In the genomic region with DNA sequence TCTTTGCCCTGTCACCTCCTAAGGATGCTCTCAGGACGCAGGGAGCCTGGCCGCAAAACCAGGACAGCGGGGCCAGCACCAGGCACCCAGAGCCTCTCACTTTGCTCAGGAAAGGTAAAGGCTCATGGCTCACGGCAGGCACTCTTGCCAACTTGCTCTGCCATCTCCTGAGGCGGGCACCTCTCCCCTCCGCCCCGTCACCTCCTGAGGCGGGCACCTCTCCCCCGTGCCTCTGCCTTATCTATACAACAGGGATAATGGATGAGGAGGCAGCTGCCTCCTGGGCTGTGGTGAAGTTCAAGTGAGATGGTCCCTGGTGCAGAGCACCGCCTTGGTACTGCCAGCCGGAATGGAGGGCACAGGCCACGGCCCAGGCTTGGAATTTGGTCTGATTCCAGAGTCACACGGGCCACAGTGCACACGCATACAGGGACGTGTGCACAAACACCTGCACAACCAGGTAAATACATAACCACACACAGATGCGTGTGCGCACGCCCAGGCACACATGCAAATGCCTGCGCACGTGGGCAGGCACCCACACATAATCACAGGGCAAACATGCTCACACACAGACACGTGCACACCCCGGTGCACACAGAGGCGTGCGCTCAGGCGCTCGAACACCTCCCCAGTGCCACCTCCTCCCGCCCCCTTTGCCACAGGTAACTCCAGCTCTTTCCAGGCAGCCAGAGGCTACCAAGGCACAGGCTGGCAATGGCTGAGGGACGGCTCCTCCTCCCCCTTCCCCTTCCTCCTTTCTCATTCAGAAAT, we compare ENCODE assay signal across 11 cellular contexts. TPM values are rescaled to one million over a fixed set of nuclear protein-coding genes. Genes with fewer than 3 reads are reported as not detected.
A peak's percentile ranks its signal among the peaks of the same experiment; 100 is the strongest.
DNase-seq lines count a peak whose midpoint lies in the region; ATAC-seq and TF ChIP-seq lines count a peak whose summit lies in the region.
"Had no signal": no experiment of that assay in that cellular context is flagged by ENCODE, and none has a peak within 500 bp of the region (broad histone marks: within the 10 kb centered on the region; RNA-seq: fewer than 3 reads in every experiment).

No MANE protein-coding gene starts in this region.

- H3K4me3 ChIP-seq in AG04450 (ENCODE audit: low read depth, low read length) (no peak overlapping the region), mucosa of descending colon (no peak overlapping the region)
- no peak overlapping the region for H3K4me3 ChIP-seq in CD8-positive, alpha-beta memory T cell (ENCODE audit: low read length)
- H3K4me3 ChIP-seq in effector memory CD4-positive, alpha-beta T cell (ENCODE audit: insufficient read depth, low read depth, low read length, poor library complexity, severe bottlenecking): no peak overlapping the region
- H3K4me3 ChIP-seq: gastrocnemius medialis, PC-9 had no signal

- H3K36me3 ChIP-seq in CD8-positive, alpha-beta memory T cell (ENCODE audit: insufficient read depth, low read length): no peaks in the 10 kb centered on the region
- H3K36me3 ChIP-seq in mucosa of descending colon (ENCODE audit: low read depth): no peaks in the 10 kb centered on the region
- H3K36me3 ChIP-seq in effector memory CD4-positive, alpha-beta T cell (ENCODE audit: control insufficient read depth, insufficient read depth, low read length): peaks cover 17% of the 10 kb centered on the region
- H3K36me3 ChIP-seq: gastrocnemius medialis had no signal

- peak overlapping the region in 6 of 8 donors; percentile 7 to 77 (median 42) for H3K27ac Mint-ChIP-seq in CD8-positive, alpha-beta memory T cell
- peak overlapping the region; percentile 61 to 79 for H3K27ac Mint-ChIP-seq in T-cell

- CTCF ChIA-PET in AG04450 (lab: Charles Lee): no interaction called here
- CTCF ChIA-PET in CD8-positive, alpha-beta memory T cell (lab: Charles Lee): interaction anchor here (2.5 to 2.6 kb wide), 2 partner anchors 8 to 44 kb away, joined by 12 to 15 read pairs; no protein-coding TSS in a partner anchor
- CTCF ChIA-PET in T-cell (lab: Charles Lee): no interaction called here

- peaks cover 0 to 20% (median 0%) of the 10 kb centered on the region in 3 donors for H3K36me3 Mint-ChIP-seq in CD8-positive, alpha-beta memory T cell
- no peaks in the 10 kb centered on the region for H3K36me3 Mint-ChIP-seq in T-cell

- H3K4me1 ChIP-seq in CD8-positive, alpha-beta memory T cell (ENCODE audit: insufficient read depth, low read length): peaks cover 19% of the 10 kb centered on the region
- peaks cover 72% of the 10 kb centered on the region for H3K4me1 ChIP-seq in mucosa of descending colon (ENCODE audit: low read depth)
- H3K4me1 ChIP-seq in effector memory CD4-positive, alpha-beta T cell (ENCODE audit: control insufficient read depth, insufficient read depth, low read length, poor library complexity, severe bottlenecking): peaks cover 17% of the 10 kb centered on the region
- H3K4me1 ChIP-seq: gastrocnemius medialis had no signal

- ATAC-seq in T-cell (replicated peaks in 1 of 4) (peak in 3 of 4 experiments; percentile 3 to 13 (median 4)), mucosa of descending colon (peak; percentile 5), GM21786 (IDR thresholded peaks at IDR 0.05; ENCODE audit: unreplicated experiment) (no peak), HG03039 (IDR thresholded peaks at IDR 0.05; ENCODE audit: unreplicated experiment) (no peak)
- ATAC-seq: gastrocnemius medialis had no signal

- TF ChIP-seq CTCF in AG04450 (IDR thresholded peaks at IDR 0.05; ENCODE audit: low read depth, low read length) (no peak), mucosa of descending colon (IDR thresholded peaks at IDR 0.05) (no peak)

- peaks cover 20 to 29% (median 22%) of the 10 kb centered on the region in 3 donors for H3K4me1 Mint-ChIP-seq in CD8-positive, alpha-beta memory T cell
- H3K4me1 Mint-ChIP-seq in T-cell: peaks cover 18 to 35% (median 28%) of the 10 kb centered on the region in 3 donors

- H3K9me3 ChIP-seq in AG04450 (ENCODE audit: control insufficient read depth, insufficient read depth, low read length): no peaks in the 10 kb centered on the region; the same call in 1 of the 2 replicates
- H3K9me3 ChIP-seq in CD8-positive, alpha-beta memory T cell (ENCODE audit: low read length): no peaks in the 10 kb centered on the region
- no peaks in the 10 kb centered on the region for H3K9me3 ChIP-seq in mucosa of descending colon
- no peaks in the 10 kb centered on the region for H3K9me3 ChIP-seq in effector memory CD4-positive, alpha-beta T cell (ENCODE audit: control insufficient read depth, low read length)
- H3K9me3 ChIP-seq: gastrocnemius medialis had no signal

- peak overlapping the region in 4 of 7 donors; percentile 29 to 78 (median 47) for H3K4me3 Mint-ChIP-seq in CD8-positive, alpha-beta memory T cell
- H3K4me3 Mint-ChIP-seq in T-cell: peak overlapping the region; percentile 13 to 68 (median 26)

- H3K9me3 Mint-ChIP-seq in CD8-positive, alpha-beta memory T cell: peaks cover 0 to 2% (median 0%) of the 10 kb centered on the region in 5 donors
- no peaks in the 10 kb centered on the region for H3K9me3 Mint-ChIP-seq in T-cell

- H3K27me3 ChIP-seq in AG04450 (ENCODE audit: control insufficient read depth, insufficient read depth, low read length): no peaks in the 10 kb centered on the region
- no peaks in the 10 kb centered on the region for H3K27me3 ChIP-seq in CD8-positive, alpha-beta memory T cell (ENCODE audit: insufficient read depth, low read length, poor library complexity, severe bottlenecking)
- no peaks in the 10 kb centered on the region for H3K27me3 ChIP-seq in effector memory CD4-positive, alpha-beta T cell (replicated peaks; ENCODE audit: control insufficient read depth, insufficient read depth, low read length, poor library complexity, severe bottlenecking)

- DNase-seq in AG04450 (ENCODE audit: low read depth, low spot score): no peak
- DNase-seq in CD8-positive, alpha-beta memory T cell: no peak
- DNase-seq in T-cell: no peak
- peak in 1 of 3 donors; percentile 74 for DNase-seq in mucosa of descending colon
- DNase-seq in effector memory CD4-positive, alpha-beta T cell: no peak
- no peak for DNase-seq in stimulated activated CD4-positive, alpha-beta T cell treated with anti-CD3 and anti-CD28 coated beads, Interleukin-12 subunit alpha, Interleukin-12 subunit beta, amount 100 ng/mL, for 4 hours
- DNase-seq: gastrocnemius medialis, midbrain, PC-9 had no signal

- POLR2A ChIA-PET in AG04450 (lab: Yijun Ruan, JAX): interaction anchor here (0.6 to 1.1 kb wide), 2 partner anchors 45 to 100 kb away, joined by 3 to 9 read pairs; no protein-coding TSS in a partner anchor
- POLR2A ChIA-PET in CD8-positive, alpha-beta memory T cell (lab: Charles Lee): interaction anchor here (1.8 kb wide), 1 partner anchor 82 kb away, joined by 9 read pairs; the partner anchor contains the start of gene EVL
- POLR2A ChIA-PET in T-cell (lab: Charles Lee): interaction anchor here in 1 of 2 donors (1.0 kb wide), 1 partner anchor 745 kb away, joined by 4 read pairs; no protein-coding TSS in a partner anchor

- intact Hi-C loops in mucosa of descending colon (cut with DNase I, micrococcal nuclease): no loop called here

- H3K27ac ChIP-seq in AG04450 (ENCODE audit: low read depth, low read length): peak overlapping the region; percentile 21
- H3K27ac ChIP-seq in CD8-positive, alpha-beta memory T cell (ENCODE audit: low read depth, low read length): no peak overlapping the region
- no peak overlapping the region for H3K27ac ChIP-seq in effector memory CD4-positive, alpha-beta T cell (ENCODE audit: insufficient read depth, low read length, poor library complexity, severe bottlenecking)
- H3K27ac ChIP-seq: gastrocnemius medialis, PC-9 had no signal

- H3K27me3 Mint-ChIP-seq in CD8-positive, alpha-beta memory T cell: peaks cover 0 to 4% of the 10 kb centered on the region in 2 donors
- H3K27me3 Mint-ChIP-seq in T-cell: no peaks in the 10 kb centered on the region

RNA-seq across cellular contexts. Expression of gene DEGS2, which starts 11.6 kb away (rescaled TPM):
- polyA plus RNA-seq in AG04450 (2011; rRNA removed): not detected in 2 replicates
- not detected in 2 replicates for polyA minus RNA-seq in AG04450 (2011; rRNA and poly(A)+ RNA removed)
- under 1 TPM; 0.35 to 0.42 TPM for total RNA-seq in CD8-positive, alpha-beta memory T cell
- polyA plus RNA-seq in CD8-positive, alpha-beta memory T cell: 0.72 TPM
- total RNA-seq in T-cell: under 1 TPM in 4 of 5 donors, not detected in 1; 0.19 to 0.79 (median 0.49) TPM
- total RNA-seq in mucosa of descending colon: 10 to 100 TPM in 2 of 3 donors, 1 to 10 TPM in 1; 6.2 to 28.5 (median 27.9) TPM

Comparison
In these comparisons a context has a peak if more than half of its experiments do, and no peak if none do; other contexts are left out.
1. ATAC-seq: peak in T-cell (3 of 4) and mucosa of descending colon (single experiment); none in GM21786 (single experiment) and HG03039 (single experiment).
2. RNA of gene DEGS2, which starts 11.6 kb away (total RNA-seq): 6.2 to 28.5 TPM in mucosa of descending colon; 0.35 to 0.42 TPM in CD8-positive, alpha-beta memory T cell and 0.19 to 0.79 TPM in T-cell; every median in the first group is over 4 times any median in the second.